ENCODE assay signal across 11 cellular contexts in genomic region chr14:88130057-88130432, GRCh38.
DNase-seq lines count a peak whose midpoint lies in the region; ATAC-seq and TF ChIP-seq lines count a peak whose summit lies in the region.
"Had no signal": no experiment of that assay in that cellular context is flagged by ENCODE, and none has a peak within 500 bp of the region (broad histone marks: within the 10 kb centered on the region; RNA-seq: fewer than 3 reads in every experiment).

No MANE protein-coding gene starts in this region.

- H3K9me2 ChIP-seq in neural cell (ENCODE audit: insufficient read depth, low read length): no peaks in the 10 kb centered on the region

- no peak for TF ChIP-seq POLR2A in adrenal gland (IDR thresholded peaks at IDR 0.05)

- no peaks in the 10 kb centered on the region for H4K20me1 ChIP-seq in neural cell (ENCODE audit: insufficient read depth)

- WGBS in adrenal gland, 4 donors: 17 to 28% (median 22%) methylated on average over 2 of the region's 2 CpGs

- ATAC-seq in GM18511 (IDR thresholded peaks at IDR 0.05; ENCODE audit: unreplicated experiment): peak; percentile 43
- ATAC-seq in HG02981 (IDR thresholded peaks at IDR 0.05; ENCODE audit: unreplicated experiment): peak; percentile 41

- peaks cover 15% of the 10 kb centered on the region for H3K4me1 Mint-ChIP-seq in chondrocyte (ENCODE audit: low read depth)

- H3K4me1 ChIP-seq in adrenal gland (replicated peaks in 1 of 2): peaks cover 0 to 11% of the 10 kb centered on the region in 2 donors
- H3K4me1 ChIP-seq in ascending aorta: peaks cover 0 to 4% of the 10 kb centered on the region in 2 donors

- no peaks in the 10 kb centered on the region for H3K79me2 ChIP-seq in neural cell (replicated peaks; ENCODE audit: insufficient read depth, low read length)

- H3K27me3 Mint-ChIP-seq in chondrocyte (ENCODE audit: low read depth): no peaks in the 10 kb centered on the region

- no peak for TF ChIP-seq EP300 in neural cell (conservative IDR thresholded peaks at IDR 0.05; ENCODE audit: poor library complexity, severe bottlenecking)

- peak overlapping the region in 3 of 5 donors; percentile 6 to 75 (median 56) for H3K27ac ChIP-seq in adrenal gland
- H3K27ac ChIP-seq in neural cell (ENCODE audit: low read length): peak overlapping the region; percentile 6
- H3K27ac ChIP-seq in ascending aorta: peak overlapping the region in 1 of 2 donors; percentile 52

- no peak for DNase-seq in adrenal gland
- no peak for DNase-seq in cerebellar cortex (ENCODE audit: low spot score)
- no peak for DNase-seq in G401 (ENCODE audit: low spot score)
- no peak for DNase-seq in chondrocyte (ENCODE audit: low spot score)
- DNase-seq in ascending aorta (ENCODE audit: low spot score in 2 of 2): no peak
- DNase-seq: amniotic stem cell, DMS79 treated with DMSO at 0.1 percent for 48 hours, NCI-H774 had no signal

- H3K27ac Mint-ChIP-seq in chondrocyte (ENCODE audit: unreplicated experiment): no peak overlapping the region

- TF ChIP-seq CTCF in adrenal gland (IDR thresholded peaks at IDR 0.05) (no peak), neural cell (IDR thresholded peaks at IDR 0.05; ENCODE audit: poor library complexity, severe bottlenecking) (no peak), chondrocyte (IDR thresholded peaks at IDR 0.05) (no peak), ascending aorta (IDR thresholded peaks at IDR 0.05) (no peak)

- H3K27me3 ChIP-seq in adrenal gland (no peaks in the 10 kb centered on the region), neural cell (ENCODE audit: insufficient read depth, low read depth, low read length) (no peaks in the 10 kb centered on the region), ascending aorta (no peaks in the 10 kb centered on the region)

- in situ Hi-C loops in G401 (cut with HindIII; ENCODE audit: low sequenced_read_pairs): no loop called here

- no peaks in the 10 kb centered on the region for H3F3A ChIP-seq in neural cell (ENCODE audit: insufficient read depth, low read length, poor library complexity, severe bottlenecking)

- H3K4me3 ChIP-seq in adrenal gland: no peak overlapping the region
- no peak overlapping the region for H3K4me3 ChIP-seq in neural cell (ENCODE audit: low read length)
- no peak overlapping the region for H3K4me3 ChIP-seq in ascending aorta

- intact Hi-C loops in adrenal gland (cut with DNase I): no loop called here
- intact Hi-C loops in ascending aorta (cut with DNase I): no loop called here

- H3K36me3 ChIP-seq in adrenal gland (replicated peaks in 1 of 2) (no peaks in the 10 kb centered on the region), neural cell (ENCODE audit: insufficient read depth, low read length) (no peaks in the 10 kb centered on the region), ascending aorta (no peaks in the 10 kb centered on the region)

- H3K4me3 Mint-ChIP-seq in chondrocyte (ENCODE audit: unreplicated experiment): no peak overlapping the region

- no peaks in the 10 kb centered on the region for H3K36me3 Mint-ChIP-seq in chondrocyte (ENCODE audit: low read depth)

- peaks cover 12% of the 10 kb centered on the region for H3K9me3 Mint-ChIP-seq in chondrocyte (ENCODE audit: low read depth)

- no peak overlapping the region for H3K9ac ChIP-seq in neural cell (ENCODE audit: low read length)

- H3K4me2 ChIP-seq in neural cell (ENCODE audit: low read length): no peak overlapping the region

- TF ChIP-seq RAD21 in neural cell (conservative IDR thresholded peaks at IDR 0.05): no peak

- H2AFZ ChIP-seq in neural cell (ENCODE audit: low read depth, low read length): no peak overlapping the region

- H3K9me3 ChIP-seq in adrenal gland (replicated peaks in 1 of 3) (no peaks in the 10 kb centered on the region), neural cell (ENCODE audit: low read length) (no peaks in the 10 kb centered on the region), ascending aorta (no peaks in the 10 kb centered on the region)

TF ChIP-seq in neural cell, 6 proteins besides CTCF, POLR2A, EP300 and RAD21:
- TF ChIP-seq POLR2AphosphoS5 (IDR thresholded peaks at IDR 0.05): no peak
- TF ChIP-seq SMC3 (conservative IDR thresholded peaks at IDR 0.05; ENCODE audit: poor library complexity): no peak
- no peak for TF ChIP-seq REST (IDR thresholded peaks at IDR 0.05; ENCODE audit: borderline replicate concordance)
- TF ChIP-seq MXI1 (conservative IDR thresholded peaks at IDR 0.05; ENCODE audit: poor library complexity, severe bottlenecking): no peak
- TF ChIP-seq EZH2 (IDR thresholded peaks at IDR 0.05; ENCODE audit: borderline replicate concordance, insufficient read depth, low read length, poor library complexity, severe bottlenecking): no peak
- no peak for TF ChIP-seq TAF1 (IDR thresholded peaks at IDR 0.05; ENCODE audit: low read depth)
